In the genomic region with DNA sequence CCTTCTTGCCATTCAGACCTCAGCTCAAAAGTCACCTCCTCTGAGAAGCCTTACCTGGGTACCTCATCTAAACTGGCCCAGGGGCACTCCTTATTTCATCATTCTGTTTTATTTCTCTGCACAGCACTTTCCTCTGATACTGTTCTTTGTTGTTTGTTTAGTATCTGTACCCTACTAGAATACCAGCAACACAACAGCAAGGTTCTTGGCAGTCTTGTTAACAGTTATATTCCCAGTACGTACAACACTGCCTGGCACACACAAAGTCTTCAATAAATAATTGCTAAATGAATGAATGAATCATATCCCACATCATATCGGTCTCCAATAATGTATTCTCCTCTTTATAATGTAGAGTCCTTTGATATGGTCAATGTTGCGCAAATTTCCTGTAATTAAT, we compare ENCODE assay signal across 21 cellular contexts.
A peak's percentile ranks its signal among the peaks of the same experiment; 100 is the strongest.
DNase-seq lines count a peak whose midpoint lies in the region; ATAC-seq, FAIRE-seq and TF ChIP-seq lines count a peak whose summit lies in the region.
"Had no signal": no experiment of that assay in that cellular context is flagged by ENCODE, and none has a peak within 500 bp of the region (broad histone marks: within the 10 kb centered on the region; RNA-seq: fewer than 3 reads in every experiment).

No MANE protein-coding gene starts in this region.

- H3K9ac ChIP-seq in K562 (ENCODE audit: insufficient read depth in 1 of 2, low read depth in 2 of 2, low read length in 2 of 2) (no peak overlapping the region; a peak in 1 of 4 replicates), colonic mucosa (ENCODE audit: low read depth in 2 of 2, low read length in 2 of 2) (no peak overlapping the region)

- no peak for TF ChIP-seq EP300 in K562 (IDR thresholded peaks at IDR 0.05; ENCODE audit: low read length)

- no peaks in the 10 kb centered on the region for H3K36me3 ChIP-seq in CD4-positive, CD25-positive, alpha-beta regulatory T cell (ENCODE audit: control insufficient read depth, insufficient read depth, low read length)
- H3K36me3 ChIP-seq in OCI-LY7 (ENCODE audit: insufficient read depth, low read length) (no peaks in the 10 kb centered on the region), K562 (ENCODE audit: control insufficient read depth, insufficient read depth, low read length) (no peaks in the 10 kb centered on the region), prostate gland (no peaks in the 10 kb centered on the region), colonic mucosa (no peaks in the 10 kb centered on the region)
- H3K36me3 ChIP-seq: gastrocnemius medialis, neutrophil had no signal

- H3K36me3 Mint-ChIP-seq in CD4-positive, CD25-positive, alpha-beta regulatory T cell = peaks cover 14% of the 10 kb centered on the region

- peak overlapping the region in 2 of 4 donors; percentile 13 to 54 for H3K4me3 Mint-ChIP-seq in CD4-positive, CD25-positive, alpha-beta regulatory T cell
- H3K4me3 Mint-ChIP-seq: activated CD4-positive, alpha-beta T cell treated with anti-CD3 and anti-CD28 coated beads, Interleukin-2, amount 10 ng/mL, durations not matched to agents 7 days and 5 days had no signal

- CTCF ChIA-PET in OCI-LY7 (lab: Charles Lee; ENCODE audit: unreplicated experiment) (no interaction called here), K562 (lab: Yijun Ruan, JAX; ENCODE audit: low intra/inter-chr PET ratio) (no interaction called here)

- H4K20me1 ChIP-seq in OCI-LY7 (ENCODE audit: insufficient read depth, low read length) = peaks cover 14% of the 10 kb centered on the region; the same call in 1 of the 2 replicates
- no peaks in the 10 kb centered on the region for H4K20me1 ChIP-seq in K562 (replicated peaks; ENCODE audit: control insufficient read depth, insufficient read depth, low read length)

- no peak overlapping the region for H2AFZ ChIP-seq in OCI-LY7 (ENCODE audit: low read length)
- no peak overlapping the region for H2AFZ ChIP-seq in K562 (ENCODE audit: low read depth, low read length)

- 78% methylated on average over 3 of the region's 3 CpGs for WGBS in K562 (ENCODE audit: insufficient coverage, low coverage, missing lambda C conversion rate)
- WGBS in prostate gland = 55% methylated on average over 3 of the region's 3 CpGs

- peak overlapping the region; percentile 4 for H3K4me3 ChIP-seq in CD4-positive, CD25-positive, alpha-beta regulatory T cell (ENCODE audit: low read depth, low read length)
- no peak overlapping the region for H3K4me3 ChIP-seq in OCI-LY7 (ENCODE audit: low read depth, low read length, poor library complexity, severe bottlenecking)
- no peak overlapping the region for H3K4me3 ChIP-seq in K562
- no peak overlapping the region for H3K4me3 ChIP-seq in prostate gland
- no peak overlapping the region for H3K4me3 ChIP-seq in colonic mucosa
- H3K4me3 ChIP-seq: gastrocnemius medialis had no signal

- POLR2A ChIA-PET in OCI-LY7 (lab: Charles Lee) = interaction anchor here (0.7 kb wide), 2 partner anchors 58 to 377 kb away, joined by 12 to 13 read pairs; no protein-coding TSS in a partner anchor
- POLR2A ChIA-PET in K562 (lab: Yijun Ruan, JAX) = interaction anchor here (0.6 to 1.2 kb wide), 2 partner anchors 11 to 28 kb away, joined by 3 to 4 read pairs; no protein-coding TSS in a partner anchor

- H3K79me2 ChIP-seq in OCI-LY7 (ENCODE audit: insufficient read depth, low read depth, low read length) (peaks cover 57% of the 10 kb centered on the region), K562 (ENCODE audit: control insufficient read depth, insufficient read depth, low read length) (peaks cover 23% of the 10 kb centered on the region)

- peaks cover 71% of the 10 kb centered on the region for H3K4me1 ChIP-seq in CD4-positive, CD25-positive, alpha-beta regulatory T cell (ENCODE audit: control insufficient read depth, insufficient read depth, low read length, poor library complexity, severe bottlenecking)
- H3K4me1 ChIP-seq in OCI-LY7 (ENCODE audit: insufficient read depth, low read length, poor library complexity, severe bottlenecking) = peaks cover 73% of the 10 kb centered on the region
- peaks cover 10 to 61% of the 10 kb centered on the region in 2 experiments; a peak in 4 of 5 replicates for H3K4me1 ChIP-seq in K562 (replicated peaks in 1 of 2; ENCODE audit: control insufficient read depth in 2 of 2, insufficient read depth in 2 of 2, low read length in 2 of 2)
- peaks cover 2% of the 10 kb centered on the region for H3K4me1 ChIP-seq in prostate gland (replicated peaks)
- peaks cover 4% of the 10 kb centered on the region for H3K4me1 ChIP-seq in colonic mucosa

- TF ChIP-seq RAD21 in K562 (CRISPR knock-in tag; conservative IDR thresholded peaks at IDR 0.05 in 1 of 2, IDR thresholded peaks at IDR 0.05 in 1 of 2) = no peak

- ATAC-seq in CD4-positive, CD25-positive, alpha-beta regulatory T cell (ENCODE audit: low read depth in 2 of 2) = no peak
- ATAC-seq in K562 (no peak), HG02840 (IDR thresholded peaks at IDR 0.05; ENCODE audit: low FRiP score, unreplicated experiment) (no peak)
- ATAC-seq: HepG2 had no signal

- TF ChIP-seq POLR2A in K562 (conservative IDR thresholded peaks at IDR 0.05) = no peak
- TF ChIP-seq POLR2A in prostate gland (IDR thresholded peaks at IDR 0.05) = no peak

- peak overlapping the region; percentile 43 for H3K27ac ChIP-seq in CD4-positive, CD25-positive, alpha-beta regulatory T cell (ENCODE audit: insufficient read depth, low read length, poor library complexity, severe bottlenecking)
- H3K27ac ChIP-seq in OCI-LY7 (ENCODE audit: low read depth, low read length, poor library complexity, severe bottlenecking) (peak overlapping the region; percentile 27), K562 (ENCODE audit: extremely low read depth, low read depth, low read length) (no peak overlapping the region), prostate gland (no peak overlapping the region), colonic mucosa (no peak overlapping the region)
- H3K27ac ChIP-seq: gastrocnemius medialis, HL-60 had no signal

- no peaks in the 10 kb centered on the region for H3K27me3 Mint-ChIP-seq in CD4-positive, CD25-positive, alpha-beta regulatory T cell

- intact Hi-C loops in OCI-LY7 (cut with micrococcal nuclease; ENCODE audit: unreplicated experiment) (loop anchor here (10.0 kb wide), 1 partner anchor 259 kb away; no protein-coding TSS in a partner anchor), K562 (cut with micrococcal nuclease) (loop anchor here (10.0 kb wide), 1 partner anchor 151 kb away; no protein-coding TSS in a partner anchor), prostate gland (cut with DNase I) (no loop called here), colonic mucosa (cut with DNase I) (no loop called here)

- H3K4me2 ChIP-seq in OCI-LY7 (ENCODE audit: low read length) (no peak overlapping the region), K562 (ENCODE audit: insufficient read depth, low read length) (no peak overlapping the region)

- in situ Hi-C loops in K562 (cut with MboI) = no loop called here

- H3K9me1 ChIP-seq in K562 (ENCODE audit: control insufficient read depth, insufficient read depth, low read length) = no peaks in the 10 kb centered on the region

- H3K27ac Mint-ChIP-seq in CD4-positive, CD25-positive, alpha-beta regulatory T cell = peak overlapping the region; percentile 69 to 93 (median 85)
- H3K27ac Mint-ChIP-seq: activated CD4-positive, alpha-beta T cell treated with anti-CD3 and anti-CD28 coated beads, Interleukin-2, amount 10 ng/mL, durations not matched to agents 7 days and 5 days had no signal

- no peak for FAIRE-seq in K562 (lab: Jason Lieb, UNC)
- FAIRE-seq: HepG2, islet of Langerhans had no signal

- H3K4me1 Mint-ChIP-seq in CD4-positive, CD25-positive, alpha-beta regulatory T cell = peaks cover 50 to 87% (median 74%) of the 10 kb centered on the region in 4 donors

- H3K9me2 ChIP-seq in OCI-LY7 (ENCODE audit: insufficient read depth, low read length) = no peaks in the 10 kb centered on the region

- no TSS peak for BruUV-seq in OCI-LY7 (replicated peaks; lab: Mats Ljungman, UMichigan)
- BruUV-seq in K562 (replicated peaks; lab: Mats Ljungman, UMichigan) = no TSS peak

- H3K9me3 ChIP-seq in CD4-positive, CD25-positive, alpha-beta regulatory T cell (ENCODE audit: control insufficient read depth in 2 of 2, low read length in 2 of 2) = no peaks in the 10 kb centered on the region
- H3K9me3 ChIP-seq in OCI-LY7 (ENCODE audit: low read length) (no peaks in the 10 kb centered on the region), K562 (replicated peaks; ENCODE audit: control insufficient read depth, insufficient read depth, low read depth, low read length) (no peaks in the 10 kb centered on the region), prostate gland (no peaks in the 10 kb centered on the region), colonic mucosa (no peaks in the 10 kb centered on the region)
- H3K9me3 ChIP-seq: gastrocnemius medialis, neutrophil had no signal

- no peak for DNase-seq in CD4-positive, CD25-positive, alpha-beta regulatory T cell
- DNase-seq in OCI-LY7 (ENCODE audit: low spot score) = no peak
- no peak for DNase-seq in K562 (ENCODE audit: extremely low read depth in 1 of 4, low spot score in 3 of 4)
- DNase-seq in prostate gland (ENCODE audit: low spot score) = peak; percentile 36
- no peak for DNase-seq in RPMI8226
- no peak for DNase-seq in colonic mucosa
- DNase-seq: activated CD4-positive, alpha-beta T cell treated with anti-CD3 and anti-CD28 coated beads, Interleukin-2, amount 10 ng/mL, durations not matched to agents 7 days and 5 days; activated CD8-positive, alpha-beta memory T cell treated with anti-CD3 and anti-CD28 coated beads, Interleukin-2, amount 50 U/mL, for 4 hours; activated effector memory CD4-positive, alpha-beta T cell treated with Interleukin-2 at 50 U/mL for 16 hours; amygdala; gastrocnemius medialis; hippocampal formation; left ventricle myocardium superior; NCI-H2081; SHP77; stimulated activated CD4-positive, alpha-beta T cell treated with anti-CD3 and anti-CD28 coated beads, Interleukin-1b, Interleukin-23, amount 100 ng/mL, for 48 hours had no signal

- TF ChIP-seq CTCF in OCI-LY7 (conservative IDR thresholded peaks at IDR 0.05; ENCODE audit: low read length) (no peak), K562 (IDR thresholded peaks at IDR 0.05 in 2 of 3, conservative IDR thresholded peaks at IDR 0.05 in 1 of 3; ENCODE audit: insufficient read depth in 2 of 3, low read depth in 1 of 3, low read length in 3 of 3) (no peak), prostate gland (IDR thresholded peaks at IDR 0.05) (no peak), colonic mucosa (IDR thresholded peaks at IDR 0.05) (no peak)

- no peaks in the 10 kb centered on the region for H3K9me3 Mint-ChIP-seq in CD4-positive, CD25-positive, alpha-beta regulatory T cell
- H3K9me3 Mint-ChIP-seq: activated CD4-positive, alpha-beta T cell treated with anti-CD3 and anti-CD28 coated beads, Interleukin-2, amount 10 ng/mL, durations not matched to agents 7 days and 5 days had no signal

- H3K27me3 ChIP-seq in CD4-positive, CD25-positive, alpha-beta regulatory T cell (ENCODE audit: control insufficient read depth, insufficient read depth, low read length) = no peaks in the 10 kb centered on the region
- H3K27me3 ChIP-seq in K562 (ENCODE audit: control insufficient read depth in 2 of 2, insufficient read depth in 2 of 2, low read length in 2 of 2) (no peaks in the 10 kb centered on the region), prostate gland (replicated peaks; ENCODE audit: insufficient read depth) (no peaks in the 10 kb centered on the region), colonic mucosa (no peaks in the 10 kb centered on the region)
- H3K27me3 ChIP-seq: gastrocnemius medialis, neutrophil had no signal

TF ChIP-seq in K562, 482 proteins besides CTCF, POLR2A, EP300 and RAD21:
- TF ChIP-seq XRCC3 (IDR thresholded peaks at IDR 0.05) = no peak
- peak; percentile 58 for TF ChIP-seq CEBPB (tag; IDR thresholded peaks at IDR 0.05)

Comparison
In these comparisons a context has a peak if more than half of its experiments do, and no peak if none do; other contexts are left out.
1. H3K27ac ChIP-seq: peak in CD4-positive, CD25-positive, alpha-beta regulatory T cell (single experiment) and OCI-LY7 (single experiment); none in K562 (single experiment), prostate gland (0 of 2) and colonic mucosa (single experiment).
2. intact Hi-C loops: an anchor here in OCI-LY7 (10.0 kb wide) and K562 (10.0 kb wide); none called in prostate gland and colonic mucosa.